In genomic region chr2:205868773-205869333, GRCh38 we compare ENCODE assay signal across 10 cellular contexts.
A peak's percentile ranks its signal among the peaks of the same experiment; 100 is the strongest.
DNase-seq lines count a peak whose midpoint lies in the region; ATAC-seq, FAIRE-seq and TF ChIP-seq lines count a peak whose summit lies in the region.
"Had no signal": no experiment of that assay in that cellular context is flagged by ENCODE, and none has a peak within 500 bp of the region (broad histone marks: within the 10 kb centered on the region; RNA-seq: fewer than 3 reads in every experiment).

No MANE protein-coding gene starts in this region.

- no TSS peak for BruUV-seq in OCI-LY7 (replicated peaks; lab: Mats Ljungman, UMichigan)

- H3K4me3 Mint-ChIP-seq in activated naive CD4-positive, alpha-beta T cell treated with anti-CD3 and anti-CD28 coated beads, Interleukin-2, amount 10 ng/mL, durations not matched to agents 7 days and 5 days: no peak overlapping the region
- H3K4me3 Mint-ChIP-seq in astrocyte (ENCODE audit: unreplicated experiment) (peak overlapping the region; percentile 9), T-helper 17 cell (no peak overlapping the region)
- H3K4me3 Mint-ChIP-seq: neural crest cell had no signal

- no peak overlapping the region for H2AFZ ChIP-seq in astrocyte (ENCODE audit: low read depth, low read length)
- H2AFZ ChIP-seq in OCI-LY7 (ENCODE audit: low read length): no peak overlapping the region

- H3K27ac ChIP-seq in astrocyte (ENCODE audit: low read depth, low read length) (no peak overlapping the region), OCI-LY7 (ENCODE audit: low read depth, low read length, poor library complexity, severe bottlenecking) (no peak overlapping the region)
- H3K27ac ChIP-seq: body of pancreas had no signal

- H3K4me1 ChIP-seq in astrocyte (ENCODE audit: insufficient read depth, low read length): peaks cover 24% of the 10 kb centered on the region
- no peaks in the 10 kb centered on the region for H3K4me1 ChIP-seq in OCI-LY7 (ENCODE audit: insufficient read depth, low read length, poor library complexity, severe bottlenecking)
- H3K4me1 ChIP-seq: body of pancreas had no signal

- peaks cover 15% of the 10 kb centered on the region for H3K4me1 Mint-ChIP-seq in activated naive CD4-positive, alpha-beta T cell treated with anti-CD3 and anti-CD28 coated beads, Interleukin-2, amount 10 ng/mL, durations not matched to agents 7 days and 5 days
- H3K4me1 Mint-ChIP-seq in astrocyte (ENCODE audit: low read depth, unreplicated experiment) (peaks cover 22% of the 10 kb centered on the region), T-helper 17 cell (peaks cover 3% of the 10 kb centered on the region)

- intact Hi-C loops in OCI-LY7 (cut with micrococcal nuclease; ENCODE audit: unreplicated experiment): no loop called here

- peaks cover 7% of the 10 kb centered on the region for H3K27me3 ChIP-seq in astrocyte (ENCODE audit: insufficient read depth, low read length)
- H3K27me3 ChIP-seq: body of pancreas had no signal

- H3K9ac ChIP-seq in astrocyte (ENCODE audit: low read length): no peak overlapping the region

- H3K79me2 ChIP-seq in astrocyte (ENCODE audit: insufficient read depth, low read length) (no peaks in the 10 kb centered on the region), OCI-LY7 (ENCODE audit: insufficient read depth, low read depth, low read length) (no peaks in the 10 kb centered on the region)

- no peak overlapping the region for H3K4me3 ChIP-seq in astrocyte (ENCODE audit: insufficient read depth, low read depth, low read length)
- no peak overlapping the region for H3K4me3 ChIP-seq in OCI-LY7 (ENCODE audit: low read depth, low read length, poor library complexity, severe bottlenecking)
- H3K4me3 ChIP-seq: body of pancreas had no signal

- H3K9me3 Mint-ChIP-seq in activated naive CD4-positive, alpha-beta T cell treated with anti-CD3 and anti-CD28 coated beads, Interleukin-2, amount 10 ng/mL, durations not matched to agents 7 days and 5 days: no peaks in the 10 kb centered on the region
- H3K9me3 Mint-ChIP-seq in astrocyte (ENCODE audit: unreplicated experiment): peaks cover 7% of the 10 kb centered on the region

- ATAC-seq in stimulated activated naive CD8-positive, alpha-beta T cell treated with anti-CD3 and anti-CD28 coated beads, Interleukin-15, Interleukin-2, amounts not matched to agents 100 U/mL and 50 U/mL, for 24 hours: peak; percentile 84
- ATAC-seq in T-helper 17 cell: no peak
- ATAC-seq in GM21737 (IDR thresholded peaks at IDR 0.05; ENCODE audit: unreplicated experiment): no peak
- ATAC-seq: body of pancreas had no signal

- POLR2A ChIA-PET in OCI-LY7 (lab: Charles Lee): interaction anchor here (0.7 kb wide), 1 partner anchor 1606 kb away, joined by 3 read pairs; no protein-coding TSS in a partner anchor

- H3K36me3 ChIP-seq in astrocyte (ENCODE audit: insufficient read depth, low read length) (no peaks in the 10 kb centered on the region), OCI-LY7 (ENCODE audit: insufficient read depth, low read length) (no peaks in the 10 kb centered on the region)

- peak; percentile 49 for DNase-seq in activated naive CD4-positive, alpha-beta T cell treated with anti-CD3 and anti-CD28 coated beads, Interleukin-2, amount 10 ng/mL, durations not matched to agents 7 days and 5 days
- DNase-seq in activated naive CD4-positive, alpha-beta T cell (lab: John Stamatoyannopoulos, UW): no peak
- DNase-seq in HT1080 (ENCODE audit: low read depth) (peak; percentile 88), astrocyte (ENCODE audit: low read depth) (peak; percentile 86), T-helper 17 cell (no peak), OCI-LY7 (ENCODE audit: low spot score) (no peak)
- peak; percentile 31 for DNase-seq in stimulated activated naive CD8-positive, alpha-beta T cell treated with anti-CD3 and anti-CD28 coated beads, Interleukin-15, Interleukin-2, amounts not matched to agents 100 U/mL and 50 U/mL, for 24 hours

- H3K9me3 ChIP-seq in astrocyte (ENCODE audit: insufficient read depth, low read depth, low read length) (no peaks in the 10 kb centered on the region), T-helper 17 cell (ENCODE audit: control insufficient read depth, low read length, poor library complexity, severe bottlenecking) (no peaks in the 10 kb centered on the region), OCI-LY7 (ENCODE audit: low read length) (no peaks in the 10 kb centered on the region)
- H3K9me3 ChIP-seq: body of pancreas had no signal

- H3K9me2 ChIP-seq in OCI-LY7 (ENCODE audit: insufficient read depth, low read length): no peaks in the 10 kb centered on the region

- no peak overlapping the region for H3K27ac Mint-ChIP-seq in activated naive CD4-positive, alpha-beta T cell treated with anti-CD3 and anti-CD28 coated beads, Interleukin-2, amount 10 ng/mL, durations not matched to agents 7 days and 5 days
- H3K27ac Mint-ChIP-seq in astrocyte (ENCODE audit: unreplicated experiment) (peak overlapping the region; percentile 3), T-helper 17 cell (no peak overlapping the region)

- H3K4me2 ChIP-seq in astrocyte (ENCODE audit: low read length) (peak overlapping the region; percentile 2), OCI-LY7 (ENCODE audit: low read length) (no peak overlapping the region)

- no peaks in the 10 kb centered on the region for H4K20me1 ChIP-seq in astrocyte (ENCODE audit: insufficient read depth, low read length)
- H4K20me1 ChIP-seq in OCI-LY7 (ENCODE audit: insufficient read depth, low read length): no peaks in the 10 kb centered on the region

- CTCF ChIA-PET in activated naive CD4-positive, alpha-beta T cell treated with anti-CD3 and anti-CD28 coated beads, Interleukin-2, amount 10 ng/mL, durations not matched to agents 7 days and 5 days (lab: Charles Lee): no interaction called here
- CTCF ChIA-PET in OCI-LY7 (lab: Charles Lee; ENCODE audit: unreplicated experiment): no interaction called here

- TF ChIP-seq CTCF in astrocyte (IDR thresholded peaks at IDR 0.05; ENCODE audit: insufficient read depth, low read depth, low read length) (no peak), OCI-LY7 (conservative IDR thresholded peaks at IDR 0.05; ENCODE audit: low read length) (no peak)

- peaks cover 26% of the 10 kb centered on the region for H3K27me3 Mint-ChIP-seq in activated naive CD4-positive, alpha-beta T cell treated with anti-CD3 and anti-CD28 coated beads, Interleukin-2, amount 10 ng/mL, durations not matched to agents 7 days and 5 days
- H3K27me3 Mint-ChIP-seq in astrocyte (ENCODE audit: low read depth, unreplicated experiment) (peaks cover 51% of the 10 kb centered on the region), T-helper 17 cell (peaks cover 49% of the 10 kb centered on the region)

- no peaks in the 10 kb centered on the region for H3K36me3 Mint-ChIP-seq in activated naive CD4-positive, alpha-beta T cell treated with anti-CD3 and anti-CD28 coated beads, Interleukin-2, amount 10 ng/mL, durations not matched to agents 7 days and 5 days
- H3K36me3 Mint-ChIP-seq in astrocyte (ENCODE audit: low read depth, unreplicated experiment) (peaks cover 5% of the 10 kb centered on the region), T-helper 17 cell (ENCODE audit: low read depth) (no peaks in the 10 kb centered on the region)

- peak; percentile 69 for FAIRE-seq in astrocyte (lab: Jason Lieb, UNC)

Comparison
In these comparisons a context has a peak if more than half of its experiments do, and no peak if none do; other contexts are left out.
1. DNase-seq: peak in activated naive CD4-positive, alpha-beta T cell treated with anti-CD3 and anti-CD28 coated beads, Interleukin-2, amount 10 ng/mL, durations not matched to agents 7 days and 5 days (single experiment), HT1080 (single experiment), astrocyte (single experiment) and stimulated activated naive CD8-positive, alpha-beta T cell treated with anti-CD3 and anti-CD28 coated beads, Interleukin-15, Interleukin-2, amounts not matched to agents 100 U/mL and 50 U/mL, for 24 hours (single experiment); none in activated naive CD4-positive, alpha-beta T cell (0 of 4), T-helper 17 cell (0 of 3) and OCI-LY7 (single experiment).